In genomic region chr11:2298795-2299747, GRCh38 we compare ENCODE assay signal across 2 cellular contexts.
TF ChIP-seq lines count a peak whose summit lies in the region.

No MANE protein-coding gene starts in this region.

TF ChIP-seq in Ishikawa, 13 proteins besides CTCF, POLR2A, EP300 and RAD21 (continued from another document):
- TF ChIP-seq CEBPB (IDR thresholded peaks at IDR 0.05) (no peak), MAX (IDR thresholded peaks at IDR 0.05) (no peak), USF1 (IDR thresholded peaks at IDR 0.05) (no peak), CREB1 (IDR thresholded peaks at IDR 0.05; ENCODE audit: low read depth) (no peak), NFIC (IDR thresholded peaks at IDR 0.05) (no peak), FOXM1 (IDR thresholded peaks at IDR 0.05; ENCODE audit: borderline replicate concordance, low read depth) (no peak), TEAD4 (IDR thresholded peaks at IDR 0.05) (no peak), ZBTB7A (IDR thresholded peaks at IDR 0.05; ENCODE audit: low read depth) (no peak), REST (IDR thresholded peaks at IDR 0.05; ENCODE audit: low read depth) (no peak), YY1 (IDR thresholded peaks at IDR 0.05; ENCODE audit: low read depth) (no peak), TAF1 (IDR thresholded peaks at IDR 0.05; ENCODE audit: low read depth) (no peak)

TF ChIP-seq in HepG2, 621 proteins besides CTCF, POLR2A, EP300 and RAD21 (continued from another document and continues in another):
- no peak for TF ChIP-seq MATR3 (CRISPR knock-in tag; IDR thresholded peaks at IDR 0.05)
- TF ChIP-seq TCF7L2 (IDR thresholded peaks at IDR 0.05; ENCODE audit: low read depth, low read length): no peak
- 0 out of 2 replicates have a peak, but pooled peaks have one; percentile 27 for TF ChIP-seq ARID5B (CRISPR knock-in tag; IDR thresholded peaks at IDR 0.05)
- TF ChIP-seq ZFX (CRISPR knock-in tag; IDR thresholded peaks at IDR 0.05; ENCODE audit: low read depth): peak; percentile 60
- TF ChIP-seq CAMTA2 (CRISPR knock-in tag; IDR thresholded peaks at IDR 0.05; ENCODE audit: borderline replicate concordance): no peak
- TF ChIP-seq HIVEP1 (CRISPR knock-in tag; IDR thresholded peaks at IDR 0.05): 0 out of 2 replicates have a peak, but pooled peaks have one; percentile 39
- TF ChIP-seq MAFF (IDR thresholded peaks at IDR 0.05; ENCODE audit: low read depth, low read length): no peak
- peak; percentile 31; the same call in 1 of the 2 replicates for TF ChIP-seq SALL1 (CRISPR knock-in tag; IDR thresholded peaks at IDR 0.05)
- TF ChIP-seq ERF (CRISPR knock-in tag; IDR thresholded peaks at IDR 0.05): 0 out of 2 replicates have a peak, but pooled peaks have one; percentile 36
- no peak for TF ChIP-seq UBTF (CRISPR knock-in tag; IDR thresholded peaks at IDR 0.05)
- peak; percentile 18 for TF ChIP-seq ZFP36 (IDR thresholded peaks at IDR 0.05; ENCODE audit: borderline replicate concordance, low read depth, low read length, partially characterized antibody)
- TF ChIP-seq MAZ (IDR thresholded peaks at IDR 0.05; ENCODE audit: borderline replicate concordance, low read depth, low read length): 0 out of 2 replicates have a peak, but pooled peaks have one; percentile 42
- TF ChIP-seq MAZ (CRISPR knock-in tag; IDR thresholded peaks at IDR 0.05; ENCODE audit: low read depth): no peak; the same call in 1 of the 2 replicates
- TF ChIP-seq HNF4A (CRISPR knock-in tag; IDR thresholded peaks at IDR 0.05): no peak
- TF ChIP-seq REPIN1 (CRISPR knock-in tag; IDR thresholded peaks at IDR 0.05; ENCODE audit: borderline replicate concordance, low read depth): 0 out of 2 replicates have a peak, but pooled peaks have one; percentile 26
- 0 out of 2 replicates have a peak, but pooled peaks have one; percentile 33 for TF ChIP-seq MXD3 (CRISPR knock-in tag; IDR thresholded peaks at IDR 0.05)
- no peak for TF ChIP-seq THRA (CRISPR knock-in tag; IDR thresholded peaks at IDR 0.05; ENCODE audit: borderline replicate concordance)
- no peak for TF ChIP-seq ZNF232 (CRISPR knock-in tag; IDR thresholded peaks at IDR 0.05; ENCODE audit: borderline replicate concordance)
- TF ChIP-seq TIGD3 (CRISPR knock-in tag; IDR thresholded peaks at IDR 0.05; ENCODE audit: borderline replicate concordance): no peak
- peak; percentile 84 for TF ChIP-seq PATZ1 (CRISPR knock-in tag; IDR thresholded peaks at IDR 0.05)
- no peak for TF ChIP-seq SNAPC5 (CRISPR knock-in tag; IDR thresholded peaks at IDR 0.05; ENCODE audit: borderline replicate concordance)
- 0 out of 2 replicates have a peak, but pooled peaks have one; percentile 33 for TF ChIP-seq ZNF234 (CRISPR knock-in tag; conservative IDR thresholded peaks at IDR 0.05)
- no peak for TF ChIP-seq SOX6 (IDR thresholded peaks at IDR 0.05)
- TF ChIP-seq SOX6 (CRISPR knock-in tag; IDR thresholded peaks at IDR 0.05): peak; percentile 13; the same call in 1 of the 2 replicates
- peak; percentile 29; the same call in 1 of the 2 replicates for TF ChIP-seq IRX3 (CRISPR knock-in tag; IDR thresholded peaks at IDR 0.05; ENCODE audit: borderline replicate concordance, low read depth)
- peak; percentile 26; the same call in 1 of the 2 replicates for TF ChIP-seq TARDBP (CRISPR knock-in tag; IDR thresholded peaks at IDR 0.05)
- no peak for TF ChIP-seq NFKBIZ (CRISPR knock-in tag; IDR thresholded peaks at IDR 0.05)
- TF ChIP-seq ZNF687 (CRISPR knock-in tag; IDR thresholded peaks at IDR 0.05): peak; percentile 51; the same call in 1 of the 2 replicates
- no peak for TF ChIP-seq ATF7-NPFF (CRISPR knock-in tag; IDR thresholded peaks at IDR 0.05; ENCODE audit: low read depth)
- TF ChIP-seq SPEN (CRISPR knock-in tag; IDR thresholded peaks at IDR 0.05; ENCODE audit: low read depth): no peak
- no peak for TF ChIP-seq JDP2 (CRISPR knock-in tag; IDR thresholded peaks at IDR 0.05; ENCODE audit: borderline replicate concordance)
- TF ChIP-seq KAT8 (CRISPR knock-in tag; IDR thresholded peaks at IDR 0.05): 0 out of 2 replicates have a peak, but pooled peaks have one; percentile 40
- peak; percentile 16; the same call in 1 of the 2 replicates for TF ChIP-seq GABPB1 (CRISPR knock-in tag; IDR thresholded peaks at IDR 0.05)
- TF ChIP-seq STAG1 (CRISPR knock-in tag; IDR thresholded peaks at IDR 0.05): peak; percentile 96
- 0 out of 2 replicates have a peak, but pooled peaks have one; percentile 15 for TF ChIP-seq RXRA (CRISPR knock-in tag; IDR thresholded peaks at IDR 0.05)
- no peak for TF ChIP-seq NR2F2 (IDR thresholded peaks at IDR 0.05; ENCODE audit: borderline replicate concordance, low read depth)
- 0 out of 2 replicates have a peak, but pooled peaks have one; percentile 34 for TF ChIP-seq NRL (CRISPR knock-in tag; IDR thresholded peaks at IDR 0.05; ENCODE audit: borderline replicate concordance)
- peak; percentile 36; the same call in 1 of the 2 replicates for TF ChIP-seq BORCS8-MEF2B (CRISPR knock-in tag; IDR thresholded peaks at IDR 0.05)
- peak in 1 of 2 experiments; percentile 29; a peak in 1 of 4 replicates for TF ChIP-seq HMGXB4 (CRISPR knock-in tag; IDR thresholded peaks at IDR 0.05; ENCODE audit: borderline replicate concordance in 1 of 2, low read depth in 1 of 2)
- peak; percentile 59; the same call in 1 of the 2 replicates for TF ChIP-seq KDM2A (CRISPR knock-in tag; IDR thresholded peaks at IDR 0.05; ENCODE audit: borderline replicate concordance, low read depth)
